8 cellular contexts compared by ENCODE assay signal in the genomic region with DNA sequence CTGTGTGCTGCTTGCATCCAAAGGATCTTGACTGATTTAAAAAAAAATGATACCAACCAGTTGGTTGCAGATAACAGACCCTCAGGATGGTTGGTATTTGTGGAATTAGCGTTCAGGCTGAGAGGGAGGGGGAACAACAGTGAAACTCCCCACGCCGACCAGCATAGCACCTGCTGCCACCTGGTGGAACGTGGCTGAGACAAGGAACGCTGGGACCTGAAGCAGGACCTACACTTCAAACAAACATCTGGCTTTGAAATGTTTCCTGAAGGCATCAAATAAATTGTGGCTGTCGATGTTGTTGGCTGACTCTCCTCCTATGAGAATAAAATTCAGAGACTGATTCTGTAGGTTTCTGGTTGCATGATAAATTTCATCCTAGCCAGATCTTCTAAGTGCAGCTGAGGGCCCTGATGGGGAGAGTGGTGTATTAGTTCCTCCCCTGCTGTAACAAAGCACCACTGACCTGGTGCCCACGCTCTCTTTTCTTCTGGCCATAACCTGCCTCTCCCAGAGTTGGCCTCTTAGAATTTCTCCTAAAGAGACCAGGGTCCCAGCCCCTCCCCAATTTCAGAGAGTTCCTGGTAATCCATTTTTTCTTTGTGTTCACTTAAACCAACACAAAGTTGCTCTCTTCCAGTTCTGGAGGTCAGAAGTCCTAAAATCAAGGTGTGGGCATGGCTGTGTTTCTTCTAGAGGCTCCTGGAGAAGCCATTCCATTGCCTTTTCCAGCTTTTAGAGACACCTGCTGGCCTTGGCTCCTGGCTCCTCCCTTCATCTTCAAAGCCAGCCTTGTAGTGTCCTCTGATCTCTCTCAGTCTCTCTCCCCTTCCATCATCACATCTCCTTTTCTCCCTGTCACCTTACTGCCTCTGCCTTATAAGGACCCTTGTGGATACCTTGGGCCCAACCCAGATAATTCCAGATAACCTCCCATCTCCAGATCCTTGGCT. TPM values are rescaled to one million over a fixed set of nuclear protein-coding genes. Genes with fewer than 3 reads are reported as not detected.
DNase-seq lines count a peak whose midpoint lies in the region; ATAC-seq and TF ChIP-seq lines count a peak whose summit lies in the region.

No MANE protein-coding gene starts in this region.

- H3K27ac ChIP-seq in WERI-Rb-1 (no peak overlapping the region), colonic mucosa (no peak overlapping the region), thyroid gland (no peak overlapping the region)

- no peak overlapping the region for H3K4me3 ChIP-seq in WERI-Rb-1 (ENCODE audit: low read depth, low read length)
- no peak overlapping the region for H3K4me3 ChIP-seq in colonic mucosa
- no peak overlapping the region for H3K4me3 ChIP-seq in thyroid gland (replicated peaks in 1 of 3)

- H3K9me3 ChIP-seq in WERI-Rb-1 (ENCODE audit: severe bottlenecking) = no peaks in the 10 kb centered on the region
- no peaks in the 10 kb centered on the region for H3K9me3 ChIP-seq in colonic mucosa
- H3K9me3 ChIP-seq in thyroid gland = no peaks in the 10 kb centered on the region

- no peaks in the 10 kb centered on the region for H3K27me3 ChIP-seq in WERI-Rb-1 (ENCODE audit: insufficient read depth, low read depth, severe bottlenecking)
- H3K27me3 ChIP-seq in colonic mucosa = no peaks in the 10 kb centered on the region
- no peaks in the 10 kb centered on the region for H3K27me3 ChIP-seq in thyroid gland

- in situ Hi-C loops in KBM-7 (cut with MboI; ENCODE audit: low pct_unique_long_range_greater_than_20kb, low sequenced_read_pairs) = no loop called here

- H3K36me3 ChIP-seq in WERI-Rb-1 (no peaks in the 10 kb centered on the region), colonic mucosa (no peaks in the 10 kb centered on the region), thyroid gland (no peaks in the 10 kb centered on the region)

- H3K9ac ChIP-seq in colonic mucosa (ENCODE audit: low read depth in 2 of 2, low read length in 2 of 2) = no peak overlapping the region

- WGBS in thyroid gland, 2 donors = 13 to 18% methylated on average over 7 of the region's 7 CpGs

- DNase-seq in Daoy (ENCODE audit: low read depth) (peak; percentile 42), KBM-7 (peak; percentile 75), WERI-Rb-1 (peak; percentile 65), colonic mucosa (peak; percentile 41), medulla oblongata (ENCODE audit: extremely low spot score) (peak; percentile 63), thyroid gland (peak; percentile 50 to 67)

- H3K4me1 ChIP-seq in colonic mucosa (no peaks in the 10 kb centered on the region), thyroid gland (no peaks in the 10 kb centered on the region)

- intact Hi-C loops in colonic mucosa (cut with DNase I) (no loop called here), thyroid gland (cut with DNase I) (no loop called here)

- ATAC-seq in GM18858 (IDR thresholded peaks at IDR 0.05; ENCODE audit: unreplicated experiment) (no peak), HG02938 (IDR thresholded peaks at IDR 0.05; ENCODE audit: unreplicated experiment) (no peak)

- TF ChIP-seq POLR2A in thyroid gland (IDR thresholded peaks at IDR 0.05) = no peak

- TF ChIP-seq CTCF in WERI-Rb-1 (IDR thresholded peaks at IDR 0.05; ENCODE audit: low read depth, low read length) (peak; percentile 92), colonic mucosa (IDR thresholded peaks at IDR 0.05) (peak; percentile 47), thyroid gland (IDR thresholded peaks at IDR 0.05) (peak; percentile 28 to 71 (median 55))

RNA-seq across cellular contexts. Expression of gene APOL2, which starts 17.3 kb away (rescaled TPM):
- 43.7 and 51.4 TPM in 2 replicates for total RNA-seq in Daoy (2014; rRNA removed; shearing (Covaris generic))
- total RNA-seq in colonic mucosa = 10 to 100 TPM; 27.5 to 29.4 TPM
- total RNA-seq in thyroid gland = 10 to 100 TPM; 31.1 to 45.6 (median 35.6) TPM

RNA-seq across cellular contexts. Expression of gene APOL4, which starts 20.5 kb away (rescaled TPM):
- total RNA-seq in Daoy (2014; rRNA removed; shearing (Covaris generic)) = not detected in 2 replicates
- total RNA-seq in colonic mucosa (1 to 10 TPM; 1.9 to 2.3 TPM), thyroid gland (10 to 100 TPM in 1 of 4 donors, 1 to 10 TPM in 2, not detected in 1; 5.8 to 16.1 (median 7.5) TPM)

RNA-seq across cellular contexts. Expression of gene APOL1, which starts 30.9 kb away (rescaled TPM):
- 15.2 and 20.0 TPM in 2 replicates for total RNA-seq in Daoy (2014; rRNA removed; shearing (Covaris generic))
- total RNA-seq in colonic mucosa = 10 to 100 TPM; 14.7 to 34.6 TPM
- total RNA-seq in thyroid gland = 10 to 100 TPM in 3 of 4 donors, 1 to 10 TPM in 1; 6.7 to 16.8 (median 11.0) TPM
